In the genomic region with DNA sequence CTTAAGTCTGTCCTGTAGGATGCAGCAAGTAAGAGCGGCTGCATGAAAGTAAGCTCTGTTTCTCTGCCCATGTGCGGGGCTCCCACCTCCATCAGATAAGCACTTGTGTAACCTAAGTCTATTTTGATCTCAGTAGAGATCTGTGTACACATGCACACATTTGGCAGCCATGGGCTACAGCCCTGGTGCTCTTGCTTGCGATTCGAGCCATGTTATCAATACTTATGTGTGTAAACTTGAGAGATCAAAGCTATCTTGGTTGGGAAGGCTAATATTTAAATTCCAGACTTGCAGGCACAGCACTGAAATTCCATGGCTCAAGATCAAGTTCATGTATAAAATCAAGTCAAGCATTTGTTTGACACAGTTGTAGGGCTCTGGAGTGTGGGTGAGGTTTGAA, we compare ENCODE assay signal across 1 cellular context.
A peak's percentile ranks its signal among the peaks of the same experiment; 100 is the strongest.
TF ChIP-seq lines count a peak whose summit lies in the region.

No MANE protein-coding gene starts in this region.

TF ChIP-seq in HepG2, 621 proteins besides CTCF, POLR2A, EP300 and RAD21 (continued from another document and continues in another):
- TF ChIP-seq ZMAT3 (CRISPR knock-in tag; conservative IDR thresholded peaks at IDR 0.05), result 0 out of 2 replicates have a peak, but pooled peaks have one; percentile 67
- TF ChIP-seq ZSCAN22 (CRISPR knock-in tag; IDR thresholded peaks at IDR 0.05), result peak; percentile 89
- TF ChIP-seq, protein P1, sequence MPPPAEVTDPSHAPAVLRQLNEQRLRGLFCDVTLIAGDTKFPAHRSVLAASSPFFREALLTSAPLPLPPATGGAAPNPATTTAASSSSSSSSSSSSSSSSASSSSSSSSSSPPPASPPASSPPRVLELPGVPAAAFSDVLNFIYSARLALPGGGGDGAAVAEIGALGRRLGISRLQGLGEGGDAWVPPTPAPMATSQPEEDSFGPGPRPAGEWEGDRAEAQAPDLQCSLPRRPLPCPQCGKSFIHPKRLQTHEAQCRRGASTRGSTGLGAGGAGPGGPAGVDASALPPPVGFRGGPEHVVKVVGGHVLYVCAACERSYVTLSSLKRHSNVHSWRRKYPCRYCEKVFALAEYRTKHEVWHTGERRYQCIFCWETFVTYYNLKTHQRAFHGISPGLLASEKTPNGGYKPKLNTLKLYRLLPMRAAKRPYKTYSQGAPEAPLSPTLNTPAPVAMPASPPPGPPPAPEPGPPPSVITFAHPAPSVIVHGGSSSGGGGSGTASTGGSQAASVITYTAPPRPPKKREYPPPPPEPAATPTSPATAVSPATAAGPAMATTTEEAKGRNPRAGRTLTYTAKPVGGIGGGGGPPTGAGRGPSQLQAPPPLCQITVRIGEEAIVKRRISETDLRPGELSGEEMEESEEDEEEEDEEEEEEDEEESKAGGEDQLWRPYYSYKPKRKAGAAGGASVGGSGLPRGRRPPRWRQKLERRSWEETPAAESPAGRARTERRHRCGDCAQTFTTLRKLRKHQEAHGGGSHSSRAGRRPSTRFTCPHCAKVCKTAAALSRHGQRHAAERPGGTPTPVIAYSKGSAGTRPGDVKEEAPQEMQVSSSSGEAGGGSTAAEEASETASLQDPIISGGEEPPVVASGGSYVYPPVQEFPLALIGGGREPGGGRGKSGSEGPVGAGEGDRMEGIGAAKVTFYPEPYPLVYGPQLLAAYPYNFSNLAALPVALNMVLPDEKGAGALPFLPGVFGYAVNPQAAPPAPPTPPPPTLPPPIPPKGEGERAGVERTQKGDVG (CRISPR knock-in tag; IDR thresholded peaks at IDR 0.05; ENCODE audit: borderline replicate concordance), result no peak
- TF ChIP-seq, protein P2, sequence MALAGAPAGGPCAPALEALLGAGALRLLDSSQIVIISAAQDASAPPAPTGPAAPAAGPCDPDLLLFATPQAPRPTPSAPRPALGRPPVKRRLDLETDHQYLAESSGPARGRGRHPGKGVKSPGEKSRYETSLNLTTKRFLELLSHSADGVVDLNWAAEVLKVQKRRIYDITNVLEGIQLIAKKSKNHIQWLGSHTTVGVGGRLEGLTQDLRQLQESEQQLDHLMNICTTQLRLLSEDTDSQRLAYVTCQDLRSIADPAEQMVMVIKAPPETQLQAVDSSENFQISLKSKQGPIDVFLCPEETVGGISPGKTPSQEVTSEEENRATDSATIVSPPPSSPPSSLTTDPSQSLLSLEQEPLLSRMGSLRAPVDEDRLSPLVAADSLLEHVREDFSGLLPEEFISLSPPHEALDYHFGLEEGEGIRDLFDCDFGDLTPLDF (CRISPR knock-in tag; IDR thresholded peaks at IDR 0.05), result peak; percentile 41; the same call in 1 of the 2 replicates
- 0 out of 2 replicates have a peak, but pooled peaks have one; percentile 43 for TF ChIP-seq REL (CRISPR knock-in tag; conservative IDR thresholded peaks at IDR 0.05)
- peak; percentile 87; the same call in 1 of the 2 replicates for TF ChIP-seq TOPORS (CRISPR knock-in tag; IDR thresholded peaks at IDR 0.05)
- TF ChIP-seq ZNF317 (CRISPR knock-in tag; IDR thresholded peaks at IDR 0.05), result peak; percentile 72
- TF ChIP-seq, protein P3, sequence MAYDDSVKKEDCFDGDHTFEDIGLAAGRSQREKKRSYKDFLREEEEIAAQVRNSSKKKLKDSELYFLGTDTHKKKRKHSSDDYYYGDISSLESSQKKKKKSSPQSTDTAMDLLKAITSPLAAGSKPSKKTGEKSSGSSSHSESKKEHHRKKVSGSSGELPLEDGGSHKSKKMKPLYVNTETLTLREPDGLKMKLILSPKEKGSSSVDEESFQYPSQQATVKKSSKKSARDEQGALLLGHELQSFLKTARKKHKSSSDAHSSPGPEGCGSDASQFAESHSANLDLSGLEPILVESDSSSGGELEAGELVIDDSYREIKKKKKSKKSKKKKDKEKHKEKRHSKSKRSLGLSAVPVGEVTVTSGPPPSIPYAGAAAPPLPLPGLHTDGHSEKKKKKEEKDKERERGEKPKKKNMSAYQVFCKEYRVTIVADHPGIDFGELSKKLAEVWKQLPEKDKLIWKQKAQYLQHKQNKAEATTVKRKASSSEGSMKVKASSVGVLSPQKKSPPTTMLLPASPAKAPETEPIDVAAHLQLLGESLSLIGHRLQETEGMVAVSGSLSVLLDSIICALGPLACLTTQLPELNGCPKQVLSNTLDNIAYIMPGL (CRISPR knock-in tag; IDR thresholded peaks at IDR 0.05; ENCODE audit: borderline replicate concordance in 1 of 2, low read depth in 1 of 2), result peak; percentile 24 to 55; a peak in 2 of 4 replicates
- no peak for TF ChIP-seq NFATC3 (CRISPR knock-in tag; IDR thresholded peaks at IDR 0.05)
- no peak for TF ChIP-seq CENPT (CRISPR knock-in tag; IDR thresholded peaks at IDR 0.05; ENCODE audit: low read depth)
- TF ChIP-seq, protein P4, sequence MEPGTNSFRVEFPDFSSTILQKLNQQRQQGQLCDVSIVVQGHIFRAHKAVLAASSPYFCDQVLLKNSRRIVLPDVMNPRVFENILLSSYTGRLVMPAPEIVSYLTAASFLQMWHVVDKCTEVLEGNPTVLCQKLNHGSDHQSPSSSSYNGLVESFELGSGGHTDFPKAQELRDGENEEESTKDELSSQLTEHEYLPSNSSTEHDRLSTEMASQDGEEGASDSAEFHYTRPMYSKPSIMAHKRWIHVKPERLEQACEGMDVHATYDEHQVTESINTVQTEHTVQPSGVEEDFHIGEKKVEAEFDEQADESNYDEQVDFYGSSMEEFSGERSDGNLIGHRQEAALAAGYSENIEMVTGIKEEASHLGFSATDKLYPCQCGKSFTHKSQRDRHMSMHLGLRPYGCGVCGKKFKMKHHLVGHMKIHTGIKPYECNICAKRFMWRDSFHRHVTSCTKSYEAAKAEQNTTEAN (CRISPR knock-in tag; conservative IDR thresholded peaks at IDR 0.05), result peak; percentile 90
- no peak for TF ChIP-seq RBM22 (optimal IDR thresholded peaks at IDR 0.05; ENCODE audit: low read length)
- peak; percentile 16 for TF ChIP-seq YY1 (IDR thresholded peaks at IDR 0.05; ENCODE audit: insufficient read depth, insufficient replicate concordance, low read depth, low read length)
- peak; percentile 99 for TF ChIP-seq HDAC2 (CRISPR knock-in tag; IDR thresholded peaks at IDR 0.05)
- TF ChIP-seq PAF1 (CRISPR knock-in tag; IDR thresholded peaks at IDR 0.05), result no peak
- TF ChIP-seq, protein P5, sequence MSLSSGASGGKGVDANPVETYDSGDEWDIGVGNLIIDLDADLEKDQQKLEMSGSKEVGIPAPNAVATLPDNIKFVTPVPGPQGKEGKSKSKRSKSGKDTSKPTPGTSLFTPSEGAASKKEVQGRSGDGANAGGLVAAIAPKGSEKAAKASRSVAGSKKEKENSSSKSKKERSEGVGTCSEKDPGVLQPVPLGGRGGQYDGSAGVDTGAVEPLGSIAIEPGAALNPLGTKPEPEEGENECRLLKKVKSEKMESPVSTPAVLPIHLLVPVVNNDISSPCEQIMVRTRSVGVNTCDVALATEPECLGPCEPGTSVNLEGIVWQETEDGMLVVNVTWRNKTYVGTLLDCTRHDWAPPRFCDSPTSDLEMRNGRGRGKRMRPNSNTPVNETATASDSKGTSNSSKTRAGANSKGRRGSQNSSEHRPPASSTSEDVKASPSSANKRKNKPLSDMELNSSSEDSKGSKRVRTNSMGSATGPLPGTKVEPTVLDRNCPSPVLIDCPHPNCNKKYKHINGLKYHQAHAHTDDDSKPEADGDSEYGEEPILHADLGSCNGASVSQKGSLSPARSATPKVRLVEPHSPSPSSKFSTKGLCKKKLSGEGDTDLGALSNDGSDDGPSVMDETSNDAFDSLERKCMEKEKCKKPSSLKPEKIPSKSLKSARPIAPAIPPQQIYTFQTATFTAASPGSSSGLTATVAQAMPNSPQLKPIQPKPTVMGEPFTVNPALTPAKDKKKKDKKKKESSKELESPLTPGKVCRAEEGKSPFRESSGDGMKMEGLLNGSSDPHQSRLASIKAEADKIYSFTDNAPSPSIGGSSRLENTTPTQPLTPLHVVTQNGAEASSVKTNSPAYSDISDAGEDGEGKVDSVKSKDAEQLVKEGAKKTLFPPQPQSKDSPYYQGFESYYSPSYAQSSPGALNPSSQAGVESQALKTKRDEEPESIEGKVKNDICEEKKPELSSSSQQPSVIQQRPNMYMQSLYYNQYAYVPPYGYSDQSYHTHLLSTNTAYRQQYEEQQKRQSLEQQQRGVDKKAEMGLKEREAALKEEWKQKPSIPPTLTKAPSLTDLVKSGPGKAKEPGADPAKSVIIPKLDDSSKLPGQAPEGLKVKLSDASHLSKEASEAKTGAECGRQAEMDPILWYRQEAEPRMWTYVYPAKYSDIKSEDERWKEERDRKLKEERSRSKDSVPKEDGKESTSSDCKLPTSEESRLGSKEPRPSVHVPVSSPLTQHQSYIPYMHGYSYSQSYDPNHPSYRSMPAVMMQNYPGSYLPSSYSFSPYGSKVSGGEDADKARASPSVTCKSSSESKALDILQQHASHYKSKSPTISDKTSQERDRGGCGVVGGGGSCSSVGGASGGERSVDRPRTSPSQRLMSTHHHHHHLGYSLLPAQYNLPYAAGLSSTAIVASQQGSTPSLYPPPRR (CRISPR knock-in tag; IDR thresholded peaks at IDR 0.05; ENCODE audit: borderline replicate concordance), result peak; percentile 99
- peak; percentile 95 for TF ChIP-seq REPIN1 (CRISPR knock-in tag; IDR thresholded peaks at IDR 0.05; ENCODE audit: borderline replicate concordance, low read depth)
- TF ChIP-seq RFXANK (CRISPR knock-in tag; IDR thresholded peaks at IDR 0.05), result 0 out of 2 replicates have a peak, but pooled peaks have one; percentile 80
- TF ChIP-seq SALL2 (CRISPR knock-in tag; IDR thresholded peaks at IDR 0.05), result peak; percentile 60; the same call in 1 of the 2 replicates
- no peak for TF ChIP-seq ZNF776 (CRISPR knock-in tag; IDR thresholded peaks at IDR 0.05)
- peak; percentile 66; the same call in 1 of the 2 replicates for TF ChIP-seq CEBPB (IDR thresholded peaks at IDR 0.05; ENCODE audit: borderline replicate concordance, low read depth, low read length)
- no peak for TF ChIP-seq PAX8 (CRISPR knock-in tag; IDR thresholded peaks at IDR 0.05; ENCODE audit: borderline replicate concordance)
- no peak for TF ChIP-seq ZNF549 (CRISPR knock-in tag; IDR thresholded peaks at IDR 0.05)
- TF ChIP-seq SMAD3 (CRISPR knock-in tag; IDR thresholded peaks at IDR 0.05), result peak; percentile 94; the same call in 1 of the 2 replicates
- TF ChIP-seq, protein P6, sequence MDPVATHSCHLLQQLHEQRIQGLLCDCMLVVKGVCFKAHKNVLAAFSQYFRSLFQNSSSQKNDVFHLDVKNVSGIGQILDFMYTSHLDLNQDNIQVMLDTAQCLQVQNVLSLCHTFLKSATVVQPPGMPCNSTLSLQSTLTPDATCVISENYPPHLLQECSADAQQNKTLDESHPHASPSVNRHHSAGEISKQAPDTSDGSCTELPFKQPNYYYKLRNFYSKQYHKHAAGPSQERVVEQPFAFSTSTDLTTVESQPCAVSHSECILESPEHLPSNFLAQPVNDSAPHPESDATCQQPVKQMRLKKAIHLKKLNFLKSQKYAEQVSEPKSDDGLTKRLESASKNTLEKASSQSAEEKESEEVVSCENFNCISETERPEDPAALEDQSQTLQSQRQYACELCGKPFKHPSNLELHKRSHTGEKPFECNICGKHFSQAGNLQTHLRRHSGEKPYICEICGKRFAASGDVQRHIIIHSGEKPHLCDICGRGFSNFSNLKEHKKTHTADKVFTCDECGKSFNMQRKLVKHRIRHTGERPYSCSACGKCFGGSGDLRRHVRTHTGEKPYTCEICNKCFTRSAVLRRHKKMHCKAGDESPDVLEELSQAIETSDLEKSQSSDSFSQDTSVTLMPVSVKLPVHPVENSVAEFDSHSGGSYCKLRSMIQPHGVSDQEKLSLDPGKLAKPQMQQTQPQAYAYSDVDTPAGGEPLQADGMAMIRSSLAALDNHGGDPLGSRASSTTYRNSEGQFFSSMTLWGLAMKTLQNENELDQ (CRISPR knock-in tag; IDR thresholded peaks at IDR 0.05; ENCODE audit: borderline replicate concordance), result no peak
- TF ChIP-seq MAZ (IDR thresholded peaks at IDR 0.05; ENCODE audit: borderline replicate concordance, low read depth, low read length), result no peak
- 0 out of 2 replicates have a peak, but pooled peaks have one; percentile 23 for TF ChIP-seq MAZ (CRISPR knock-in tag; IDR thresholded peaks at IDR 0.05; ENCODE audit: low read depth)
- TF ChIP-seq, protein P7, sequence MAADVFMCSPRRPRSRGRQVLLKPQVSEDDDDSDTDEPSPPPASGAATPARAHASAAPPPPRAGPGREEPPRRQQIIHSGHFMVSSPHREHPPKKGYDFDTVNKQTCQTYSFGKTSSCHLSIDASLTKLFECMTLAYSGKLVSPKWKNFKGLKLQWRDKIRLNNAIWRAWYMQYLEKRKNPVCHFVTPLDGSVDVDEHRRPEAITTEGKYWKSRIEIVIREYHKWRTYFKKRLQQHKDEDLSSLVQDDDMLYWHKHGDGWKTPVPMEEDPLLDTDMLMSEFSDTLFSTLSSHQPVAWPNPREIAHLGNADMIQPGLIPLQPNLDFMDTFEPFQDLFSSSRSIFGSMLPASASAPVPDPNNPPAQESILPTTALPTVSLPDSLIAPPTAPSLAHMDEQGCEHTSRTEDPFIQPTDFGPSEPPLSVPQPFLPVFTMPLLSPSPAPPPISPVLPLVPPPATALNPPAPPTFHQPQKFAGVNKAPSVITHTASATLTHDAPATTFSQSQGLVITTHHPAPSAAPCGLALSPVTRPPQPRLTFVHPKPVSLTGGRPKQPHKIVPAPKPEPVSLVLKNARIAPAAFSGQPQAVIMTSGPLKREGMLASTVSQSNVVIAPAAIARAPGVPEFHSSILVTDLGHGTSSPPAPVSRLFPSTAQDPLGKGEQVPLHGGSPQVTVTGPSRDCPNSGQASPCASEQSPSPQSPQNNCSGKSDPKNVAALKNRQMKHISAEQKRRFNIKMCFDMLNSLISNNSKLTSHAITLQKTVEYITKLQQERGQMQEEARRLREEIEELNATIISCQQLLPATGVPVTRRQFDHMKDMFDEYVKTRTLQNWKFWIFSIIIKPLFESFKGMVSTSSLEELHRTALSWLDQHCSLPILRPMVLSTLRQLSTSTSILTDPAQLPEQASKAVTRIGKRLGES (CRISPR knock-in tag; IDR thresholded peaks at IDR 0.05; ENCODE audit: borderline replicate concordance), result peak; percentile 46; the same call in 1 of the 2 replicates
- peak; percentile 53; the same call in 1 of the 2 replicates for TF ChIP-seq ATM (IDR thresholded peaks at IDR 0.05; ENCODE audit: borderline replicate concordance)
- peak; percentile 41; the same call in 1 of the 2 replicates for TF ChIP-seq PHF8 (CRISPR knock-in tag; IDR thresholded peaks at IDR 0.05)
- peak; percentile 25; the same call in 1 of the 2 replicates for TF ChIP-seq YEATS4 (CRISPR knock-in tag; IDR thresholded peaks at IDR 0.05; ENCODE audit: borderline replicate concordance)
- TF ChIP-seq KDM6A (CRISPR knock-in tag; IDR thresholded peaks at IDR 0.05; ENCODE audit: low read depth), result peak; percentile 46; the same call in 1 of the 2 replicates
- TF ChIP-seq ONECUT2 (CRISPR knock-in tag; IDR thresholded peaks at IDR 0.05), result peak; percentile 70
- TF ChIP-seq KMT2B (CRISPR knock-in tag; IDR thresholded peaks at IDR 0.05), result 0 out of 2 replicates have a peak, but pooled peaks have one; percentile 52
- peak; percentile 88 for TF ChIP-seq PHF21A (CRISPR knock-in tag; IDR thresholded peaks at IDR 0.05)
- peak; percentile 60; the same call in 1 of the 2 replicates for TF ChIP-seq ZNF543 (CRISPR knock-in tag; IDR thresholded peaks at IDR 0.05)
- TF ChIP-seq, protein P8, sequence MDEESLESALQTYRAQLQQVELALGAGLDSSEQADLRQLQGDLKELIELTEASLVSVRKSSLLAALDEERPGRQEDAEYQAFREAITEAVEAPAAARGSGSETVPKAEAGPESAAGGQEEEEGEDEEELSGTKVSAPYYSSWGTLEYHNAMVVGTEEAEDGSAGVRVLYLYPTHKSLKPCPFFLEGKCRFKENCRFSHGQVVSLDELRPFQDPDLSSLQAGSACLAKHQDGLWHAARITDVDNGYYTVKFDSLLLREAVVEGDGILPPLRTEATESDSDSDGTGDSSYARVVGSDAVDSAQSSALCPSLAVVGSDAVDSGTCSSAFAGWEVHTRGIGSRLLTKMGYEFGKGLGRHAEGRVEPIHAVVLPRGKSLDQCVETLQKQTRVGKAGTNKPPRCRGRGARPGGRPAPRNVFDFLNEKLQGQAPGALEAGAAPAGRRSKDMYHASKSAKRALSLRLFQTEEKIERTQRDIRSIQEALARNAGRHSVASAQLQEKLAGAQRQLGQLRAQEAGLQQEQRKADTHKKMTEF (CRISPR knock-in tag; IDR thresholded peaks at IDR 0.05), result peak; percentile 97
- TF ChIP-seq BHLHE40 (IDR thresholded peaks at IDR 0.05; ENCODE audit: low read length), result peak; percentile 60
- no peak for TF ChIP-seq ZNF772 (CRISPR knock-in tag; IDR thresholded peaks at IDR 0.05)
